In the genomic region with DNA sequence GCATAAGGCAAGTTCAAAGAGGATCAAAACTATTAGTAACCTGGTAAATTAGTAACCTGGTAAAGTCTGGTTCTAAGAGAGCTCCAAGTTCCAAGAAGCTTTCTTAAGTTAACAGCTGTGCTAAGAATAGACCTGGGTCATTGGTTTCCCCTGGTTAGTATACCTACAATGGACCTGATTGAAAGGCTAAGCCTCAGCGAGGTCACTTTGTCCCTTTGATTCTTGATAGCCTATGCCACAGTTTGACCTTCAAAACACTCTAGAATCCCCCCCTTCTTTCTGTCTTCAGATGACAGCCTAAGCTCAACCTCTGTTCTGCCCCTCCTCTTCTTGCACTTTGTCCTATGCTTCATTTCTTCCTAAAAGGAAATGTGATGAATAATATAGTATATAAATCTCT, we compare ENCODE assay signal across 40 cellular contexts.
"Had no signal": no experiment of that assay in that cellular context is flagged by ENCODE, and none has a peak within 500 bp of the region (broad histone marks: within the 10 kb centered on the region; RNA-seq: fewer than 3 reads in every experiment).

No MANE protein-coding gene starts in this region.

- H3K27ac Mint-ChIP-seq: activated naive CD4-positive, alpha-beta T cell treated with anti-CD3 and anti-CD28 coated beads for 36 hours; activated naive CD4-positive, alpha-beta T cell treated with anti-CD3 and anti-CD28 coated beads, Interleukin-2, amount 10 ng/mL, durations not matched to agents 7 days and 5 days; activated naive CD4-positive, alpha-beta T cell treated with anti-CD3 and anti-CD28 coated beads, Interleukin-2, amount 50 U/mL, for 24 hours; activated naive CD4-positive, alpha-beta T cell treated with anti-CD3 and anti-CD28 coated beads, Interleukin-2, amount 50 U/mL, for 72 hours; activated naive CD8-positive, alpha-beta T cell; activated naive CD8-positive, alpha-beta T cell treated with anti-CD3 and anti-CD28 coated beads for 36 hours; activated naive CD8-positive, alpha-beta T cell treated with anti-CD3 and anti-CD28 coated beads, Interleukin-2, amount 10 ng/mL, durations not matched to agents 7 days and 5 days; activated naive CD8-positive, alpha-beta T cell treated with anti-CD3 and anti-CD28 coated beads, Interleukin-2, amount 50 U/mL, for 24 hours; activated T-cell treated with anti-CD3 and anti-CD28 coated beads, Interleukin-2, amount 50 U/mL, for 24 hours; activated T-cell treated with anti-CD3 and anti-CD28 coated beads, Interleukin-2, amount 50 U/mL, for 72 hours; activated T-helper 1 cell treated with anti-CD3 and anti-CD28 coated beads, Interleukin-12 subunit alpha, Interleukin-12 subunit beta, Interleukin-2, Interleukin-4 antibody, amounts not matched to agents 30 ng/mL and 10 ng/mL and 1 ng/mL, durations not matched to agents 14 hours and 24 hours and 36 hours; activated T-helper 17 cell treated with anti-CD3 and anti-CD28 coated beads, Interleukin-2, amount 50 U/mL, for 72 hours; activated T-helper 2 cell treated with anti-CD3 and anti-CD28 coated beads, Interferon-gamma antibody, Interleukin-2, Interleukin-4, amounts not matched to agents 10 μg/mL and 5 μg/mL and 100 μg/mL, durations not matched to agents 14 hours and 24 hours and 36 hours; brain had no signal

- H3K36me3 ChIP-seq: adrenal gland, ascending aorta, brain microvascular endothelial cell, breast epithelium, cardiac muscle cell had no signal

- H3K9me3 ChIP-seq: adrenal gland, ascending aorta, body of pancreas, breast epithelium had no signal

- H3K27ac ChIP-seq: adrenal gland, ascending aorta, body of pancreas, brain microvascular endothelial cell, breast epithelium, cardiac muscle cell had no signal

- H3K9me3 Mint-ChIP-seq: activated naive CD4-positive, alpha-beta T cell treated with anti-CD3 and anti-CD28 coated beads for 36 hours; activated naive CD4-positive, alpha-beta T cell treated with anti-CD3 and anti-CD28 coated beads, Interleukin-2, amount 10 ng/mL, durations not matched to agents 7 days and 5 days; activated naive CD4-positive, alpha-beta T cell treated with anti-CD3 and anti-CD28 coated beads, Interleukin-2, amount 50 U/mL, for 24 hours; activated naive CD4-positive, alpha-beta T cell treated with anti-CD3 and anti-CD28 coated beads, Interleukin-2, amount 50 U/mL, for 72 hours; activated naive CD8-positive, alpha-beta T cell treated with anti-CD3 and anti-CD28 coated beads for 36 hours; activated naive CD8-positive, alpha-beta T cell treated with anti-CD3 and anti-CD28 coated beads, Interleukin-2, amount 10 ng/mL, durations not matched to agents 7 days and 5 days; activated naive CD8-positive, alpha-beta T cell treated with anti-CD3 and anti-CD28 coated beads, Interleukin-2, amount 50 U/mL, for 24 hours; activated T-cell treated with anti-CD3 and anti-CD28 coated beads, Interleukin-2, amount 50 U/mL, for 24 hours; activated T-cell treated with anti-CD3 and anti-CD28 coated beads, Interleukin-2, amount 50 U/mL, for 4 hours; activated T-cell treated with anti-CD3 and anti-CD28 coated beads, Interleukin-2, amount 50 U/mL, for 72 hours; activated T-helper 1 cell treated with anti-CD3 and anti-CD28 coated beads, Interleukin-12 subunit alpha, Interleukin-12 subunit beta, Interleukin-2, Interleukin-4 antibody, amounts not matched to agents 30 ng/mL and 10 ng/mL and 1 ng/mL, durations not matched to agents 14 hours and 24 hours and 36 hours; activated T-helper 17 cell treated with anti-CD3 and anti-CD28 coated beads, Interleukin-2, amount 50 U/mL, for 72 hours; activated T-helper 2 cell treated with anti-CD3 and anti-CD28 coated beads, Interferon-gamma antibody, Interleukin-2, Interleukin-4, amounts not matched to agents 10 μg/mL and 5 μg/mL and 100 μg/mL, durations not matched to agents 14 hours and 24 hours and 36 hours; central memory CD8-positive, alpha-beta T cell had no signal

- DNase-seq: activated effector memory CD4-positive, alpha-beta T cell treated with anti-CD3 and anti-CD28 coated beads, Interleukin-2, amount 50 U/mL, for 16 hours; activated effector memory CD4-positive, alpha-beta T cell treated with Interleukin-2 at 50 U/mL for 16 hours; activated gamma-delta T cell; activated gamma-delta T cell treated with Interleukin-2 at 50 U/mL for 16 hours; activated naive CD4-positive, alpha-beta T cell; activated naive CD4-positive, alpha-beta T cell treated with anti-CD3 and anti-CD28 coated beads for 36 hours; activated naive CD4-positive, alpha-beta T cell treated with anti-CD3 and anti-CD28 coated beads, Interleukin-2, amount 10 ng/mL, durations not matched to agents 7 days and 5 days; activated naive CD4-positive, alpha-beta T cell treated with anti-CD3 and anti-CD28 coated beads, Interleukin-2, amount 50 U/mL, for 16 hours; activated naive CD4-positive, alpha-beta T cell treated with Interleukin-2 at 50 U/mL for 16 hours; activated naive CD8-positive, alpha-beta T cell treated with anti-CD3 and anti-CD28 coated beads for 36 hours; activated naive CD8-positive, alpha-beta T cell treated with anti-CD3 and anti-CD28 coated beads, Interleukin-2, amount 10 ng/mL, durations not matched to agents 7 days and 5 days; activated naive CD8-positive, alpha-beta T cell treated with anti-CD3 and anti-CD28 coated beads, Interleukin-2, amount 50 U/mL, for 24 hours; activated T-cell treated with anti-CD3 and anti-CD28 coated beads, Interleukin-2, amount 50 U/mL, for 1 hour; activated T-cell treated with anti-CD3 and anti-CD28 coated beads, Interleukin-2, amount 50 U/mL, for 24 hours; activated T-cell treated with anti-CD3 and anti-CD28 coated beads, Interleukin-2, amount 50 U/mL, for 4 hours; activated T-cell treated with anti-CD3 and anti-CD28 coated beads, Interleukin-2, amount 50 U/mL, for 48 hours; activated T-cell treated with anti-CD3 and anti-CD28 coated beads, Interleukin-2, amount 50 U/mL, for 72 hours; adrenal gland; amniotic stem cell; amygdala; anterior cingulate cortex; aorta; body of pancreas; brain microvascular endothelial cell; caudate nucleus; central memory CD4-positive, alpha-beta T cell; cerebellar nuclear complex had no signal

- ATAC-seq: activated naive CD4-positive, alpha-beta T cell treated with anti-CD3 and anti-CD28 coated beads, Interleukin-2, amount 50 U/mL, for 72 hours; activated naive CD8-positive, alpha-beta T cell treated with anti-CD3 and anti-CD28 coated beads, Interleukin-2, amount 50 U/mL, for 24 hours; activated T-cell treated with anti-CD3 and anti-CD28 coated beads, Interleukin-2, amount 50 U/mL, for 4 hours; activated T-cell treated with anti-CD3 and anti-CD28 coated beads, Interleukin-2, amount 50 U/mL, for 72 hours; activated T-helper 17 cell treated with anti-CD3 and anti-CD28 coated beads, Interleukin-2, amount 50 U/mL, for 72 hours; body of pancreas had no signal

- H3K27me3 Mint-ChIP-seq: brain had no signal

- H3K4me1 Mint-ChIP-seq: activated naive CD4-positive, alpha-beta T cell treated with anti-CD3 and anti-CD28 coated beads, Interleukin-2, amount 10 ng/mL, durations not matched to agents 7 days and 5 days; activated naive CD4-positive, alpha-beta T cell treated with anti-CD3 and anti-CD28 coated beads, Interleukin-2, amount 50 U/mL, for 24 hours; activated naive CD8-positive, alpha-beta T cell treated with anti-CD3 and anti-CD28 coated beads, Interleukin-2, amount 10 ng/mL, durations not matched to agents 7 days and 5 days; activated T-helper 17 cell treated with anti-CD3 and anti-CD28 coated beads, Interleukin-2, amount 50 U/mL, for 72 hours; brain had no signal

- H3K27me3 ChIP-seq: adrenal gland, ascending aorta, body of pancreas, brain microvascular endothelial cell, breast epithelium, cardiac muscle cell had no signal

- FAIRE-seq: astrocyte, bronchial epithelial cell had no signal

- H3K4me3 ChIP-seq: adrenal gland, ascending aorta, body of pancreas, breast epithelium, cardiac muscle cell had no signal

- H3K4me1 ChIP-seq: adrenal gland, ascending aorta, body of pancreas, breast epithelium had no signal

- H3K4me3 Mint-ChIP-seq: activated naive CD4-positive, alpha-beta T cell treated with anti-CD3 and anti-CD28 coated beads for 36 hours; activated naive CD4-positive, alpha-beta T cell treated with anti-CD3 and anti-CD28 coated beads, Interleukin-2, amount 10 ng/mL, durations not matched to agents 7 days and 5 days; activated naive CD4-positive, alpha-beta T cell treated with anti-CD3 and anti-CD28 coated beads, Interleukin-2, amount 50 U/mL, for 24 hours; activated naive CD8-positive, alpha-beta T cell; activated naive CD8-positive, alpha-beta T cell treated with anti-CD3 and anti-CD28 coated beads for 36 hours; activated naive CD8-positive, alpha-beta T cell treated with anti-CD3 and anti-CD28 coated beads, Interleukin-2, amount 10 ng/mL, durations not matched to agents 7 days and 5 days; activated naive CD8-positive, alpha-beta T cell treated with anti-CD3 and anti-CD28 coated beads, Interleukin-2, amount 50 U/mL, for 24 hours; activated T-cell treated with anti-CD3 and anti-CD28 coated beads, Interleukin-2, amount 50 U/mL, for 24 hours; activated T-cell treated with anti-CD3 and anti-CD28 coated beads, Interleukin-2, amount 50 U/mL, for 4 hours; activated T-cell treated with anti-CD3 and anti-CD28 coated beads, Interleukin-2, amount 50 U/mL, for 72 hours; activated T-helper 1 cell treated with anti-CD3 and anti-CD28 coated beads, Interleukin-12 subunit alpha, Interleukin-12 subunit beta, Interleukin-2, Interleukin-4 antibody, amounts not matched to agents 30 ng/mL and 10 ng/mL and 1 ng/mL, durations not matched to agents 14 hours and 24 hours and 36 hours; activated T-helper 17 cell treated with anti-CD3 and anti-CD28 coated beads, Interleukin-2, amount 50 U/mL, for 72 hours; brain; central memory CD8-positive, alpha-beta T cell had no signal

- H3K36me3 Mint-ChIP-seq: activated naive CD4-positive, alpha-beta T cell treated with anti-CD3 and anti-CD28 coated beads, Interleukin-2, amount 10 ng/mL, durations not matched to agents 7 days and 5 days; activated naive CD4-positive, alpha-beta T cell treated with anti-CD3 and anti-CD28 coated beads, Interleukin-2, amount 50 U/mL, for 24 hours; activated naive CD4-positive, alpha-beta T cell treated with anti-CD3 and anti-CD28 coated beads, Interleukin-2, amount 50 U/mL, for 72 hours; activated naive CD8-positive, alpha-beta T cell; activated naive CD8-positive, alpha-beta T cell treated with anti-CD3 and anti-CD28 coated beads for 36 hours; activated naive CD8-positive, alpha-beta T cell treated with anti-CD3 and anti-CD28 coated beads, Interleukin-2, amount 10 ng/mL, durations not matched to agents 7 days and 5 days; brain had no signal
